ENCODE assay signal across 27 cellular contexts in genomic region chr2:58195668-58196067, GRCh38.
"Had no signal": no experiment of that assay in that cellular context is flagged by ENCODE, and none has a peak within 500 bp of the region (broad histone marks: within the 10 kb centered on the region; RNA-seq: fewer than 3 reads in every experiment).

No MANE protein-coding gene starts in this region.

- FAIRE-seq: bronchial epithelial cell, urothelium cell line had no signal

- H3K4me1 ChIP-seq: colonic mucosa, heart right ventricle, lower lobe of right lung, spleen, testis had no signal

- H3K9me3 ChIP-seq: colonic mucosa, heart right ventricle, lower lobe of right lung, spleen, testis had no signal

- H3K4me1 Mint-ChIP-seq: activated naive CD8-positive, alpha-beta T cell treated with anti-CD3 and anti-CD28 coated beads for 36 hours; natural killer cell; T-cell had no signal

- H3K4me3 ChIP-seq: colonic mucosa, heart right ventricle, lower lobe of right lung, spleen, testis had no signal

- H3K36me3 Mint-ChIP-seq: natural killer cell had no signal

- DNase-seq: activated CD4-positive, alpha-beta memory T cell treated with anti-CD3 and anti-CD28 coated beads for 36 hours; activated CD4-positive, alpha-beta T cell treated with anti-CD3 and anti-CD28 coated beads for 48 hours; activated CD8-positive, alpha-beta memory T cell treated with anti-CD3 and anti-CD28 coated beads, Interleukin-2, amount 50 U/mL, for 4 hours; activated effector memory CD4-positive, alpha-beta T cell treated with anti-CD3 and anti-CD28 coated beads, Interleukin-2, amount 50 U/mL, for 16 hours; activated naive CD4-positive, alpha-beta T cell treated with anti-CD3 and anti-CD28 coated beads for 36 hours; activated naive CD8-positive, alpha-beta T cell treated with anti-CD3 and anti-CD28 coated beads for 36 hours; activated T-cell treated with anti-CD3 and anti-CD28 coated beads, Interleukin-2, amount 50 U/mL, for 1 hour; amniotic stem cell; colonic mucosa; effector CD8-positive, alpha-beta T cell; foreskin melanocyte; heart right ventricle; kidney glomerular epithelial cell; lower lobe of right lung; mesendoderm; natural killer cell; right cardiac atrium; spleen; stimulated activated naive CD4-positive, alpha-beta T cell; T-cell; testis; trophoblast cell had no signal

- H3K36me3 ChIP-seq: colonic mucosa, lower lobe of right lung had no signal

- H3K9me3 Mint-ChIP-seq: activated CD4-positive, alpha-beta memory T cell treated with anti-CD3 and anti-CD28 coated beads for 36 hours; activated naive CD4-positive, alpha-beta T cell treated with anti-CD3 and anti-CD28 coated beads for 36 hours; activated naive CD8-positive, alpha-beta T cell treated with anti-CD3 and anti-CD28 coated beads for 36 hours; activated T-helper 1 cell treated with anti-CD3 and anti-CD28 coated beads, Interleukin-12 subunit alpha, Interleukin-12 subunit beta, Interleukin-2, Interleukin-4 antibody, amounts not matched to agents 30 ng/mL and 10 ng/mL and 1 ng/mL, durations not matched to agents 14 hours and 24 hours and 36 hours; natural killer cell; T-cell; T-helper 2 cell treated with Interferon-gamma antibody and Interleukin-4, amounts not matched to agents 5 μg/mL and 100 μg/mL, for 36 hours had no signal

- H3K27me3 ChIP-seq: colonic mucosa, heart right ventricle, spleen, testis had no signal

- H3K27me3 Mint-ChIP-seq: activated CD4-positive, alpha-beta memory T cell treated with anti-CD3 and anti-CD28 coated beads for 36 hours; activated naive CD8-positive, alpha-beta T cell treated with anti-CD3 and anti-CD28 coated beads for 36 hours; T-cell had no signal

- H3K4me3 Mint-ChIP-seq: activated CD4-positive, alpha-beta memory T cell treated with anti-CD3 and anti-CD28 coated beads for 36 hours; activated naive CD4-positive, alpha-beta T cell treated with anti-CD3 and anti-CD28 coated beads for 36 hours; activated naive CD8-positive, alpha-beta T cell treated with anti-CD3 and anti-CD28 coated beads for 36 hours; activated T-helper 1 cell treated with anti-CD3 and anti-CD28 coated beads, Interleukin-12 subunit alpha, Interleukin-12 subunit beta, Interleukin-2, Interleukin-4 antibody, amounts not matched to agents 30 ng/mL and 10 ng/mL and 1 ng/mL, durations not matched to agents 14 hours and 24 hours and 36 hours; natural killer cell; T-cell; T-helper 2 cell treated with Interferon-gamma antibody and Interleukin-4, amounts not matched to agents 5 μg/mL and 100 μg/mL, for 36 hours had no signal

- H3K27ac Mint-ChIP-seq: activated CD4-positive, alpha-beta memory T cell treated with anti-CD3 and anti-CD28 coated beads for 36 hours; activated naive CD4-positive, alpha-beta T cell treated with anti-CD3 and anti-CD28 coated beads for 36 hours; activated naive CD8-positive, alpha-beta T cell treated with anti-CD3 and anti-CD28 coated beads for 36 hours; activated T-helper 1 cell treated with anti-CD3 and anti-CD28 coated beads, Interleukin-12 subunit alpha, Interleukin-12 subunit beta, Interleukin-2, Interleukin-4 antibody, amounts not matched to agents 30 ng/mL and 10 ng/mL and 1 ng/mL, durations not matched to agents 14 hours and 24 hours and 36 hours; natural killer cell; T-cell; T-helper 2 cell treated with Interferon-gamma antibody and Interleukin-4, amounts not matched to agents 5 μg/mL and 100 μg/mL, for 36 hours had no signal

- H3K27ac ChIP-seq: colonic mucosa, heart right ventricle, lower lobe of right lung, spleen, testis, VCaP had no signal
